In the genomic region with DNA sequence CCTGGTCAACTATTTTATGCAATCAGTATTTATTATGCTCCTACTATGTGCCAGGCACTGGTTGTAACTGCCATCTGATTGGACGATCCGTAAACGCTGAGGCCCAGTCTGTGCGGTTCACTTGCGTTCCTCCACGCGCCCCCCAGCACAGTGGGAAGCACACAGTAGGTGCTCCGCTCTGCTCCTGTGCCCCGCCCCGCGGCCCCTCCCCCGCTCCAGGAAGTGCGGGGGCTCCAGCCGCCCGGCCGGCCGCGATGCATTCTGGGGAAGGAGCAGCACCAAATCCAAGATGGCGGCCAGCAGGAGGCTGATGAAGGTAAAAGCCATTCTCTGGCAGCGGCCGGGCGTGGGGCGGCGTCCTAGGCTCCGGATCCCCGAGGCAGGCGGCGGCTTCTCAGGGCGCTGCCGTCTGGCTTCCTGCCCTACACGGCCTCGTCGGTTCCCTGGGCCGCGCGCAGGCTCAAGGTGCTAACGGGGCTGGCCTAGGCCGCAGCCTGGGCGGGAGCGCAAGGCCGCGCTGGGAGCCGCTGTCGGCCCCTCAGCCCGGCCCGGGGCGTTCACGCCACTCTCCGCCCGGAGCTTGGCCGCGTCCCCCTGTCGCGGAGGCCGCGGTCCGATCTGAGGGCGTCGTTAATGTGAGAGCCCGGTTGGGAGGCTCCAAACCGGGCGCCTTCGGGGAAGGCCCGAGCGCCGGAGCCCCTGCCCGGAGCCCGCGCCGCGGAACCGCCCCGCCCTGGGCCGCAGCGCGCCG, we compare ENCODE assay signal across 8 cellular contexts. TPM values are rescaled to one million over a fixed set of nuclear protein-coding genes. Genes with fewer than 3 reads are reported as not detected.
A peak's percentile ranks its signal among the peaks of the same experiment; 100 is the strongest.
DNase-seq lines count a peak whose midpoint lies in the region; ATAC-seq and TF ChIP-seq lines count a peak whose summit lies in the region.

A gene (plus strand): TSS at position 259 of the 751 bp plus-strand sequence. CDS start 31 bp downstream, at position 290.

- H3K36me3 ChIP-seq in CD8-positive, alpha-beta memory T cell (ENCODE audit: insufficient read depth, low read length), result peaks cover 9% of the 10 kb centered on the region
- H3K36me3 ChIP-seq in ascending aorta, result no peaks in the 10 kb centered on the region

- peak within 1 kb of the TSS; percentile 95 for H3K27ac ChIP-seq in CD8-positive, alpha-beta memory T cell (ENCODE audit: low read depth, low read length)
- H3K27ac ChIP-seq in ascending aorta (peak within 1 kb of the TSS; percentile 86 to 91), right cardiac atrium (ENCODE audit: low read length) (peak within 1 kb of the TSS; percentile 69)

- peaks cover 42 to 44% (median 44%) of the 10 kb centered on the region in 3 donors for H3K4me1 Mint-ChIP-seq in CD8-positive, alpha-beta memory T cell

- peak within 1 kb of the TSS; percentile 86 to 94 (median 90) for H3K4me3 Mint-ChIP-seq in CD8-positive, alpha-beta memory T cell

- WGBS in right cardiac atrium, result under 1% methylated on average over 77 of the region's 77 CpGs

- POLR2A ChIA-PET in CD8-positive, alpha-beta memory T cell (lab: Charles Lee), result interaction anchor here (1.1 to 1.3 kb wide), 2 partner anchors 62 to 75 kb away, joined by 4 to 5 read pairs; a partner anchor contains a TSS

- peak; percentile 75 to 88 (median 81) for DNase-seq in CD8-positive, alpha-beta memory T cell
- DNase-seq in NCI-H1105 (lab: John Stamatoyannopoulos, UW) (peak; percentile 51), T-helper 9 cell (peak; percentile 75), ascending aorta (ENCODE audit: low spot score in 2 of 2) (peak; percentile 23 to 89), right cardiac atrium (peak; percentile 88 to 94 (median 94)), pulmonary artery endothelial cell (ENCODE audit: low read depth, low spot score) (peak; percentile 32), ureter (ENCODE audit: low spot score) (peak; percentile 83)

- peaks cover 0 to 14% (median 5%) of the 10 kb centered on the region in 3 donors for H3K36me3 Mint-ChIP-seq in CD8-positive, alpha-beta memory T cell

- no peaks in the 10 kb centered on the region for H3K27me3 Mint-ChIP-seq in CD8-positive, alpha-beta memory T cell

- H3K9me3 ChIP-seq in CD8-positive, alpha-beta memory T cell (ENCODE audit: low read length), result no peaks in the 10 kb centered on the region
- no peaks in the 10 kb centered on the region for H3K9me3 ChIP-seq in ascending aorta
- H3K9me3 ChIP-seq in right cardiac atrium (ENCODE audit: control insufficient read depth, low read length), result no peaks in the 10 kb centered on the region

- no peaks in the 10 kb centered on the region for H3K27me3 ChIP-seq in CD8-positive, alpha-beta memory T cell (ENCODE audit: insufficient read depth, low read length, poor library complexity, severe bottlenecking)
- H3K27me3 ChIP-seq in ascending aorta (no peaks in the 10 kb centered on the region), right cardiac atrium (ENCODE audit: control insufficient read depth, insufficient read depth) (no peaks in the 10 kb centered on the region)

- H3K9me3 Mint-ChIP-seq in CD8-positive, alpha-beta memory T cell, result no peaks in the 10 kb centered on the region

- intact Hi-C loops in ascending aorta (cut with DNase I) (loop anchor here (2.0 kb wide), 1 partner anchor 61 kb away; no protein-coding TSS in a partner anchor), right cardiac atrium (cut with DNase I) (no loop called here)

- H3K27ac Mint-ChIP-seq in CD8-positive, alpha-beta memory T cell, result peak within 1 kb of the TSS; percentile 69 to 97 (median 94)

- TF ChIP-seq CTCF in ascending aorta (IDR thresholded peaks at IDR 0.05), result no peak

- CTCF ChIA-PET in CD8-positive, alpha-beta memory T cell (lab: Charles Lee), result interaction anchor here (1.5 to 2.4 kb wide), 3 partner anchors 63 to 79 kb away, joined by 4 to 7 read pairs (median 4); a partner anchor contains a TSS

- ATAC-seq in GM21717 (IDR thresholded peaks at IDR 0.05; ENCODE audit: unreplicated experiment) (peak; percentile 54), right cardiac atrium (peak; percentile 95)

- peak within 1 kb of the TSS; percentile 75 for H3K4me3 ChIP-seq in CD8-positive, alpha-beta memory T cell (ENCODE audit: low read length)
- peak within 1 kb of the TSS; percentile 79 to 86 for H3K4me3 ChIP-seq in ascending aorta
- H3K4me3 ChIP-seq in right cardiac atrium (ENCODE audit: low read length), result peak within 1 kb of the TSS; percentile 54

- H3K4me1 ChIP-seq in CD8-positive, alpha-beta memory T cell (ENCODE audit: insufficient read depth, low read length), result peaks cover 42% of the 10 kb centered on the region
- H3K4me1 ChIP-seq in ascending aorta (peaks cover 4 to 19% of the 10 kb centered on the region in 2 donors), right cardiac atrium (ENCODE audit: control insufficient read depth, insufficient read depth, low read length) (peaks cover 3% of the 10 kb centered on the region)

RNA-seq across cellular contexts. Expression of the gene that starts here (rescaled TPM):
- 10 to 100 TPM; 74.3 to 80.2 TPM for total RNA-seq in CD8-positive, alpha-beta memory T cell
- polyA plus RNA-seq in CD8-positive, alpha-beta memory T cell, result 109 TPM
- total RNA-seq in ascending aorta (22.0 TPM), right cardiac atrium (10 to 100 TPM; 38.8 to 49.0 (median 44.7) TPM), pulmonary artery endothelial cell (28.7 and 41.2 TPM in 2 replicates), ureter (42.7 TPM)
- polyA plus RNA-seq in right cardiac atrium, result 63.6 TPM

Comparison
In these comparisons a context has a peak if more than half of its experiments do, and no peak if none do; other contexts are left out.
1. Peak in every context shown above with its lines: DNase-seq, ATAC-seq, H3K4me3 ChIP-seq and H3K27ac ChIP-seq.
2. DNase-seq: peak in every context shown above with its lines; median percentile 94 in right cardiac atrium; 83 in ureter; 81 in CD8-positive, alpha-beta memory T cell; 75 in T-helper 9 cell; 56 in ascending aorta; 51 in NCI-H1105; 32 in pulmonary artery endothelial cell.